ENCODE assay signal across 8 cellular contexts in the genomic region with DNA sequence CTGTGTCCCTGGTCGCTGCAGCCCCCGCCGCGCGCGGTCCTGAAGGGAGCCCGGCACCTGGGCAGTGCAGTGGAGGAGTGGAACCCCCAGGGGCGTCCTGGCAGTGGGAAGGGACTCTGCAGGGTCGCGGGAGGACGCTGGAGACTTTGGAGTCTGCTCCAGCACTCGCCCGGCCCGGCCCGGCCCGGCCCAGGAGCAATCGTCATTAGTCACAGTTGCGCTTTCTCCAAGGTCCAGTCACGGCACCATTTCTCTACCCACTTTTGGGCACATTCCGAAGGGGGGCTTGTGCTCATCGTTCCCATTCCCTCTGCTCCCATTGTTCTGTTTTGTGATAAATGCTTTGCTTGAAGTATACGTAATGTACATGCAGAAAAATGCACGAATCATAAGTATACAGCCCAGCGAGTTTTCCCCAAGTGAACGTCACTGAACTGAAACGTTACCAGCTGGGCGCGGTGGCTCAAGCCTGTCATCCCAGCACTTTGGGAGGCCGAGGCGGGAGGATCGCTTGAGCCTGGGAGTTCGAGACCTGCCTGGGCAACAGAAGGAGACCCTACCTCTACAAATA. TPM values are rescaled to one million over a fixed set of nuclear protein-coding genes. Genes with fewer than 3 reads are reported as not detected.
DNase-seq lines count a peak whose midpoint lies in the region; ATAC-seq, FAIRE-seq and TF ChIP-seq lines count a peak whose summit lies in the region.

No MANE protein-coding gene starts in this region.

- H3K4me1 ChIP-seq in ES-I3 (ENCODE audit: insufficient read depth, low read length) (no peaks in the 10 kb centered on the region), endothelial cell of umbilical vein (ENCODE audit: control insufficient read depth, extremely low read depth, insufficient read depth, low read length) (peaks cover 4% of the 10 kb centered on the region)

- peak overlapping the region in 5 of 6 donors; percentile 57 to 74 (median 66) for H3K27ac Mint-ChIP-seq in naive B cell

- POLR2A ChIA-PET in endothelial cell of umbilical vein (lab: Charles Lee): interaction anchor here (0.7 kb wide), 1 partner anchor 10 kb away, joined by 3 read pairs; no protein-coding TSS in a partner anchor

- H3K4me3 Mint-ChIP-seq in naive B cell: peak overlapping the region; percentile 84 to 94 (median 90)

- peaks cover 0 to 8% of the 10 kb centered on the region in 2 donors for H3K36me3 Mint-ChIP-seq in naive B cell

- peak overlapping the region; percentile 33 for H3K4me2 ChIP-seq in endothelial cell of umbilical vein (ENCODE audit: insufficient read depth, low read length)

- H3K79me2 ChIP-seq in endothelial cell of umbilical vein (ENCODE audit: control insufficient read depth, insufficient read depth, low read length): peaks cover 21% of the 10 kb centered on the region

- dilution Hi-C loops in endothelial cell of umbilical vein (cut with MboI; ENCODE audit: extremely low pct_ligation_motif_present, low sequenced_read_pairs): no loop called here

- peak; percentile 34 for DNase-seq in SK-MEL-5 (ENCODE audit: low read depth, low spot score)
- DNase-seq in endothelial cell of umbilical vein (ENCODE audit: low read depth, low spot score): peak; percentile 51
- DNase-seq in naive B cell: no peak
- no peak for DNase-seq in NCI-H526 (lab: John Stamatoyannopoulos, UW)
- DNase-seq in NCI-H146 (lab: John Stamatoyannopoulos, UW): no peak

- H3K9me1 ChIP-seq in endothelial cell of umbilical vein (replicated peaks; ENCODE audit: control insufficient read depth, extremely low read depth, insufficient read depth, low read length): no peaks in the 10 kb centered on the region

- H3K36me3 ChIP-seq in ES-I3 (ENCODE audit: insufficient read depth, low read length) (peaks cover 11% of the 10 kb centered on the region), endothelial cell of umbilical vein (ENCODE audit: control insufficient read depth in 2 of 2, extremely low read depth in 1 of 2, insufficient read depth in 2 of 2, low read length in 2 of 2) (peaks cover 11 to 25% of the 10 kb centered on the region in 2 experiments)

- H3K9me3 Mint-ChIP-seq in naive B cell: no peaks in the 10 kb centered on the region

- TF ChIP-seq POLR2A in endothelial cell of umbilical vein (IDR thresholded peaks at IDR 0.05; ENCODE audit: low read depth, low read length): no peak

- intact Hi-C loops in endothelial cell of umbilical vein (cut with micrococcal nuclease): loop anchor here (1.0 to 5.0 kb wide), 5 partner anchors 12 to 138 kb away; partner anchors contain the start of genes NOL9, PHF13 and ZBTB48

- peak overlapping the region; percentile 4 for H3K27ac ChIP-seq in endothelial cell of umbilical vein (ENCODE audit: insufficient read depth, low read depth, low read length)

- peak; percentile 72 for FAIRE-seq in endothelial cell of umbilical vein (lab: Jason Lieb, UNC)

- peak overlapping the region; percentile 66 for H3K9ac ChIP-seq in ES-I3 (ENCODE audit: low read depth, low read length)
- peak overlapping the region; percentile 47 for H3K9ac ChIP-seq in endothelial cell of umbilical vein (replicated peaks; ENCODE audit: extremely low read depth, insufficient read depth, low read length)

- peak; percentile 22 for ATAC-seq in HG02678 (IDR thresholded peaks at IDR 0.05; ENCODE audit: unreplicated experiment)
- ATAC-seq in naive B cell (ENCODE audit: low read depth in 2 of 2): peak in 1 of 2 donors; percentile 30
- no peak for ATAC-seq in HG03571 (IDR thresholded peaks at IDR 0.05; ENCODE audit: unreplicated experiment)

- no peaks in the 10 kb centered on the region for H4K20me1 ChIP-seq in endothelial cell of umbilical vein (replicated peaks; ENCODE audit: control insufficient read depth, extremely low read depth, insufficient read depth, low read length)

- H3K9me3 ChIP-seq in ES-I3 (ENCODE audit: control insufficient read depth, insufficient read depth, low read length): no peaks in the 10 kb centered on the region
- H3K9me3 ChIP-seq in endothelial cell of umbilical vein (replicated peaks; ENCODE audit: control insufficient read depth, insufficient read depth, low read length): no peaks in the 10 kb centered on the region

- in situ Hi-C loops in SK-MEL-5 (cut with HindIII; ENCODE audit: low pct_unique_long_range_greater_than_20kb, low sequenced_read_pairs): no loop called here

- no peak for TF ChIP-seq CTCF in endothelial cell of umbilical vein (IDR thresholded peaks at IDR 0.05; ENCODE audit: extremely low read depth in 1 of 2, insufficient read depth in 1 of 2, low read depth in 1 of 2, low read length in 2 of 2)

- BruUV-seq in endothelial cell of umbilical vein (replicated peaks; lab: Mats Ljungman, UMichigan): no TSS peak

- CTCF ChIA-PET in endothelial cell of umbilical vein (lab: Charles Lee): interaction anchor here (0.7 to 1.6 kb wide), 3 partner anchors 12 to 25 kb away, joined by 3 to 4 read pairs (median 3); no protein-coding TSS in a partner anchor

- no peaks in the 10 kb centered on the region for H3K27me3 Mint-ChIP-seq in naive B cell

- H2AFZ ChIP-seq in endothelial cell of umbilical vein (ENCODE audit: low read depth, low read length): peak overlapping the region; percentile 11

- H3K4me3 ChIP-seq in endothelial cell of umbilical vein (replicated peaks in 1 of 3; ENCODE audit: insufficient read depth in 1 of 3, low read depth in 1 of 3, low read length in 3 of 3): peak overlapping the region; percentile 54 to 72 (median 58)

- H3K4me1 Mint-ChIP-seq in naive B cell: peaks cover 28 to 43% (median 34%) of the 10 kb centered on the region in 3 donors

- H3K27me3 ChIP-seq in endothelial cell of umbilical vein (ENCODE audit: control insufficient read depth in 2 of 2, insufficient read depth in 2 of 2, low read length in 2 of 2): no peaks in the 10 kb centered on the region

TF ChIP-seq in endothelial cell of umbilical vein, 7 proteins besides CTCF, POLR2A, EP300 and RAD21 (continues in another document):
- TF ChIP-seq FOS (IDR thresholded peaks at IDR 0.05; ENCODE audit: borderline replicate concordance, insufficient read depth, low read length): no peak

RNA-seq across cellular contexts. Expression of gene THAP3, which starts 1.0 kb away (rescaled TPM):
- total RNA-seq in SK-MEL-5 (2014; rRNA removed; shearing (Covaris generic)): 20.8 and 22.6 TPM in 2 replicates
- polyA plus RNA-seq in SK-MEL-5 (2015; cell fraction: cytosol; rRNA removed): 19.0 and 23.6 TPM in 2 replicates
- 24.4 and 25.1 TPM in 2 replicates for polyA plus RNA-seq in SK-MEL-5 (2015; cell fraction: nucleus; rRNA removed)
- 15.2 and 16.7 TPM in 2 replicates for total RNA-seq in endothelial cell of umbilical vein
- polyA plus RNA-seq in endothelial cell of umbilical vein (11.3 and 13.5 TPM in 2 replicates), naive B cell (ENCODE audit: low read depth in 6 of 6) (10 to 100 TPM; 10.4 to 26.9 (median 21.7) TPM)
- polyA plus RNA-seq in endothelial cell of umbilical vein (2011; cell fraction: cytosol; rRNA removed): 10.2 and 10.5 TPM in 2 replicates
- polyA plus RNA-seq in endothelial cell of umbilical vein (2011; cell fraction: nucleus; rRNA removed): 13.3 and 14.2 TPM in 2 replicates
- 10.3 and 11.1 TPM in 2 replicates for polyA plus RNA-seq in endothelial cell of umbilical vein (2012)
- 5.0 and 9.0 TPM in 2 replicates for polyA minus RNA-seq in endothelial cell of umbilical vein
- polyA minus RNA-seq in endothelial cell of umbilical vein (2011; cell fraction: cytosol; rRNA and poly(A)+ RNA removed): 5.4 TPM
- 8.1 and 12.3 TPM in 2 replicates for polyA minus RNA-seq in endothelial cell of umbilical vein (2011; cell fraction: nucleus; rRNA and poly(A)+ RNA removed)

RNA-seq across cellular contexts. Expression of gene PHF13, which starts 12.1 kb away (rescaled TPM):
- 7.1 and 7.4 TPM in 2 replicates for total RNA-seq in SK-MEL-5 (2014; rRNA removed; shearing (Covaris generic))
- polyA plus RNA-seq in SK-MEL-5 (2015; cell fraction: cytosol; rRNA removed): 12.9 and 16.7 TPM in 2 replicates
- polyA plus RNA-seq in SK-MEL-5 (2015; cell fraction: nucleus; rRNA removed): 7.9 and 10.0 TPM in 2 replicates
- 17.8 and 18.6 TPM in 2 replicates for total RNA-seq in endothelial cell of umbilical vein
- polyA plus RNA-seq in endothelial cell of umbilical vein (5.6 and 5.7 TPM in 2 replicates), naive B cell (ENCODE audit: low read depth in 6 of 6) (1 to 10 TPM; 2.7 to 6.0 (median 4.2) TPM)
- polyA plus RNA-seq in endothelial cell of umbilical vein (2011; cell fraction: cytosol; rRNA removed): 6.3 and 6.5 TPM in 2 replicates
- polyA plus RNA-seq in endothelial cell of umbilical vein (2011; cell fraction: nucleus; rRNA removed): 8.2 and 8.3 TPM in 2 replicates
- polyA plus RNA-seq in endothelial cell of umbilical vein (2012): 9.0 and 9.8 TPM in 2 replicates
- polyA minus RNA-seq in endothelial cell of umbilical vein: 7.3 and 7.4 TPM in 2 replicates
- 3.0 TPM for polyA minus RNA-seq in endothelial cell of umbilical vein (2011; cell fraction: cytosol; rRNA and poly(A)+ RNA removed)
- 3.2 and 3.4 TPM in 2 replicates for polyA minus RNA-seq in endothelial cell of umbilical vein (2011; cell fraction: nucleus; rRNA and poly(A)+ RNA removed)

RNA-seq across cellular contexts. Expression of gene KLHL21, which starts 23.0 kb away (rescaled TPM):
- total RNA-seq in SK-MEL-5 (2014; rRNA removed; shearing (Covaris generic)): 28.2 and 29.0 TPM in 2 replicates
- polyA plus RNA-seq in SK-MEL-5 (2015; cell fraction: cytosol; rRNA removed): 46.7 and 67.8 TPM in 2 replicates
- 53.6 and 55.2 TPM in 2 replicates for polyA plus RNA-seq in SK-MEL-5 (2015; cell fraction: nucleus; rRNA removed)
- 19.2 and 22.4 TPM in 2 replicates for total RNA-seq in endothelial cell of umbilical vein
- polyA plus RNA-seq in endothelial cell of umbilical vein: 18.0 and 24.9 TPM in 2 replicates
- 10.5 and 14.1 TPM in 2 replicates for polyA plus RNA-seq in endothelial cell of umbilical vein (2011; cell fraction: cytosol; rRNA removed)
- polyA plus RNA-seq in endothelial cell of umbilical vein (2011; cell fraction: nucleus; rRNA removed): 20.4 and 30.5 TPM in 2 replicates
- polyA plus RNA-seq in endothelial cell of umbilical vein (2012): 17.8 and 20.9 TPM in 2 replicates
- 21.1 and 21.8 TPM in 2 replicates for polyA minus RNA-seq in endothelial cell of umbilical vein
- 20.5 TPM for polyA minus RNA-seq in endothelial cell of umbilical vein (2011; cell fraction: cytosol; rRNA and poly(A)+ RNA removed)
- 15.2 and 22.3 TPM in 2 replicates for polyA minus RNA-seq in endothelial cell of umbilical vein (2011; cell fraction: nucleus; rRNA and poly(A)+ RNA removed)
- 10 to 100 TPM in 4 of 6 donors, 1 to 10 TPM in 2; 9.7 to 17.9 (median 10.5) TPM for polyA plus RNA-seq in naive B cell (ENCODE audit: low read depth in 6 of 6)

RNA-seq across cellular contexts. Expression of gene ZBTB48, which starts 45.9 kb away (rescaled TPM):
- 12.2 and 12.8 TPM in 2 replicates for total RNA-seq in SK-MEL-5 (2014; rRNA removed; shearing (Covaris generic))
- 10.7 and 11.9 TPM in 2 replicates for polyA plus RNA-seq in SK-MEL-5 (2015; cell fraction: cytosol; rRNA removed)
- polyA plus RNA-seq in SK-MEL-5 (2015; cell fraction: nucleus; rRNA removed): 76.7 and 85.6 TPM in 2 replicates
- total RNA-seq in endothelial cell of umbilical vein: 25.1 and 29.2 TPM in 2 replicates
- 20.9 and 29.0 TPM in 2 replicates for polyA plus RNA-seq in endothelial cell of umbilical vein
- 10.9 and 13.8 TPM in 2 replicates for polyA plus RNA-seq in endothelial cell of umbilical vein (2011; cell fraction: cytosol; rRNA removed)
- 46.0 and 49.3 TPM in 2 replicates for polyA plus RNA-seq in endothelial cell of umbilical vein (2011; cell fraction: nucleus; rRNA removed)
- 9.0 and 15.7 TPM in 2 replicates for polyA plus RNA-seq in endothelial cell of umbilical vein (2012)
- polyA minus RNA-seq in endothelial cell of umbilical vein: 9.9 and 14.2 TPM in 2 replicates
- 21.4 TPM for polyA minus RNA-seq in endothelial cell of umbilical vein (2011; cell fraction: cytosol; rRNA and poly(A)+ RNA removed)
- 11.1 and 20.3 TPM in 2 replicates for polyA minus RNA-seq in endothelial cell of umbilical vein (2011; cell fraction: nucleus; rRNA and poly(A)+ RNA removed)
- polyA plus RNA-seq in naive B cell (ENCODE audit: low read depth in 6 of 6): 10 to 100 TPM; 13.3 to 30.2 (median 24.4) TPM

Comparison
In these comparisons a context has a peak if more than half of its experiments do, and no peak if none do; other contexts are left out.
1. DNase-seq: peak in SK-MEL-5 (single experiment) and endothelial cell of umbilical vein (single experiment); none in naive B cell (single experiment), NCI-H526 (0 of 2) and NCI-H146 (single experiment).